ENCODE assay signal across 15 cellular contexts in the genomic region with DNA sequence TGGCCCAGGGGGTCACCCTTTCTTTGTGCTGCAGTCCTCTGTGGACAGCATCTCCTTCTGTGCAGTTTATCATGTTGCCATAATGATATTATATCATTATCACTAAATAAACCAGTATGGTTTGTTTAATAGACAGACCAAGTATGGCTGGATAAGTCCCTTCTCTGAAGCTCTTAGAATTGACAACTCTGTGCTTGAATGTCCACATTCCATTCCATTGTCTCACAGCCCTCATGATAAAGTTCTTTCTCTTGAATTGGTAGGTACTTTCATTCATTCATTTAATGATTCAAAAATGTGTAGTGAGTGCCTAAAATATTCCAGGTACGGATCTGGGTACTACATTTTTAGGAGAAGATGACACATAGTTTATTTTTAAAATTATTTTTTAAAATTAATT. TPM values are rescaled to one million over a fixed set of nuclear protein-coding genes. Genes with fewer than 3 reads are reported as not detected.
DNase-seq lines count a peak whose midpoint lies in the region; ATAC-seq and TF ChIP-seq lines count a peak whose summit lies in the region.
"Had no signal": no experiment of that assay in that cellular context is flagged by ENCODE, and none has a peak within 500 bp of the region (broad histone marks: within the 10 kb centered on the region; RNA-seq: fewer than 3 reads in every experiment).

No MANE protein-coding gene starts in this region.

- H4K8ac ChIP-seq in trophoblast cell (ENCODE audit: low read depth, low read length), result no peak overlapping the region

- H2BK12ac ChIP-seq in trophoblast cell (ENCODE audit: low read length), result no peak overlapping the region

- H3K14ac ChIP-seq in trophoblast cell (ENCODE audit: low read length), result no peak overlapping the region

- ATAC-seq in PC-3 (peak; percentile 49; the same call in 1 of the 2 replicates), HG03457 (IDR thresholded peaks at IDR 0.05; ENCODE audit: unreplicated experiment) (no peak), HG03342 (IDR thresholded peaks at IDR 0.05; ENCODE audit: unreplicated experiment) (no peak)
- ATAC-seq: GM23338 had no signal

- peaks cover 71% of the 10 kb centered on the region for H3K36me3 Mint-ChIP-seq in Calu3 (ENCODE audit: insufficient read depth, unreplicated experiment)

- H3K27me3 ChIP-seq in PC-3 (ENCODE audit: low read length) (no peaks in the 10 kb centered on the region), trophoblast cell (ENCODE audit: insufficient read depth, low read length) (no peaks in the 10 kb centered on the region)
- H3K27me3 ChIP-seq: BLaER1 had no signal

- no peak overlapping the region for H3K27ac ChIP-seq in PC-3 (ENCODE audit: low read length)
- no peak overlapping the region for H3K27ac ChIP-seq in trophoblast cell (ENCODE audit: low read depth, low read length)
- H3K27ac ChIP-seq: BLaER1 had no signal

- H3K79me2 ChIP-seq in PC-3 (ENCODE audit: low read length), result no peaks in the 10 kb centered on the region
- no peaks in the 10 kb centered on the region for H3K79me2 ChIP-seq in trophoblast cell (ENCODE audit: control insufficient read depth, insufficient read depth, low read length, poor library complexity)

- no peak overlapping the region for H4K12ac ChIP-seq in trophoblast cell (ENCODE audit: low read depth, low read length)

- H3K79me1 ChIP-seq in trophoblast cell (ENCODE audit: low read length), result no peaks in the 10 kb centered on the region

- H3F3A ChIP-seq in PC-3 (ENCODE audit: low read length, unreplicated experiment), result peaks cover 6% of the 10 kb centered on the region

- H3K36me3 ChIP-seq in PC-3 (ENCODE audit: low read depth, low read length), result peaks cover 64% of the 10 kb centered on the region
- peaks cover 63 to 73% of the 10 kb centered on the region in 2 experiments for H3K36me3 ChIP-seq in trophoblast cell (ENCODE audit: control insufficient read depth in 1 of 2, insufficient read depth in 2 of 2, low read length in 2 of 2)

- H3K4me1 Mint-ChIP-seq in Calu3 (ENCODE audit: low read depth, unreplicated experiment), result peaks cover 9% of the 10 kb centered on the region

- H3K9me3 ChIP-seq in PC-3 (ENCODE audit: low read length) (no peaks in the 10 kb centered on the region), trophoblast cell (ENCODE audit: insufficient read depth, low read depth, low read length) (peaks cover 2% of the 10 kb centered on the region)

- H3K9me3 Mint-ChIP-seq in Calu3 (ENCODE audit: low read depth, unreplicated experiment), result no peaks in the 10 kb centered on the region
- H3K9me3 Mint-ChIP-seq: CD8-positive, alpha-beta memory T cell; GM23338 had no signal

- DNase-seq in Calu3 (no peak), PC-3 (peak; percentile 83), epithelial cell of esophagus (ENCODE audit: low read depth) (peak; percentile 85), trophoblast cell (peak; percentile 73 to 88), DMS79 (lab: John Stamatoyannopoulos, UW) (no peak), HK-2 (ENCODE audit: unreplicated experiment) (no peak)
- DNase-seq: CD8-positive, alpha-beta memory T cell; Karpas-422; MM.1S; NCI-H187 treated with DMSO at 0.1 percent for 48 hours; NCI-H510A treated with DMSO at 0.1 percent for 48 hours had no signal

- no peaks in the 10 kb centered on the region for H3K27me3 Mint-ChIP-seq in Calu3 (ENCODE audit: unreplicated experiment)

- H2AFZ ChIP-seq in PC-3 (ENCODE audit: low read length), result no peak overlapping the region
- no peak overlapping the region for H2AFZ ChIP-seq in trophoblast cell (ENCODE audit: insufficient read depth, low read length, poor library complexity)
- H2AFZ ChIP-seq: GM23338 had no signal

- H2AK5ac ChIP-seq in trophoblast cell (ENCODE audit: low read length), result no peak overlapping the region

- no CpG with 5 or more reads among the region's 1 CpG for WGBS in trophoblast cell (ENCODE audit: extremely low coverage, insufficient coverage, insufficient read length)

- H3K9ac ChIP-seq in PC-3 (ENCODE audit: low read length), result no peak overlapping the region
- H3K9ac ChIP-seq in trophoblast cell (ENCODE audit: low read length), result no peak overlapping the region
- H3K9ac ChIP-seq: BLaER1 had no signal

- H3K4me2 ChIP-seq in PC-3 (ENCODE audit: low read length) (peak overlapping the region; percentile 34; the same call in 1 of the 2 replicates), trophoblast cell (ENCODE audit: low read length) (no peak overlapping the region)
- H3K4me2 ChIP-seq: BLaER1, GM23338 had no signal

- H4K20me1 ChIP-seq in PC-3 (ENCODE audit: low read length), result no peaks in the 10 kb centered on the region
- H4K20me1 ChIP-seq: BLaER1 had no signal

- H3K23ac ChIP-seq in trophoblast cell (ENCODE audit: low read length), result no peak overlapping the region

- intact Hi-C loops in Calu3 (cut with micrococcal nuclease; ENCODE audit: unreplicated experiment), result no loop called here
- intact Hi-C loops in PC-3 (cut with micrococcal nuclease), result no loop called here

- H3K4me3 ChIP-seq in PC-3 (ENCODE audit: low read length) (no peak overlapping the region), epithelial cell of esophagus (ENCODE audit: low read length) (no peak overlapping the region), trophoblast cell (ENCODE audit: low read depth, low read length) (no peak overlapping the region)
- H3K4me3 ChIP-seq: BLaER1, GM23338 had no signal

- no peak overlapping the region for H3K18ac ChIP-seq in trophoblast cell (ENCODE audit: low read length)

- no peaks in the 10 kb centered on the region for H3K9me2 ChIP-seq in PC-3 (replicated peaks; ENCODE audit: low read length)

- H3K4me3 Mint-ChIP-seq in Calu3 (ENCODE audit: low read depth, unreplicated experiment), result no peak overlapping the region
- H3K4me3 Mint-ChIP-seq: CD8-positive, alpha-beta memory T cell; GM23338 had no signal

- CTCF ChIA-PET in Calu3 (lab: Charles Lee) (no interaction called here), PC-3 (lab: Charles Lee) (no interaction called here)

- no peak overlapping the region for H4K91ac ChIP-seq in trophoblast cell (ENCODE audit: low read depth, low read length)

- POLR2A ChIA-PET in PC-3 (lab: Charles Lee; ENCODE audit: unreplicated experiment), result no interaction called here

- H3K4ac ChIP-seq in trophoblast cell (ENCODE audit: low read depth, low read length), result no peak overlapping the region

- TF ChIP-seq CTCF in Calu3 (IDR thresholded peaks at IDR 0.05; ENCODE audit: unreplicated experiment), result no peak
- no peak for TF ChIP-seq CTCF in PC-3 (conservative IDR thresholded peaks at IDR 0.05; ENCODE audit: low read depth, low read length)
- no peak for TF ChIP-seq CTCF in epithelial cell of esophagus (IDR thresholded peaks at IDR 0.05; ENCODE audit: insufficient read depth, low read depth, low read length, missing control alignments)

- no peak overlapping the region for H2BK5ac ChIP-seq in trophoblast cell (ENCODE audit: low read depth, low read length, poor library complexity)

- peak overlapping the region; percentile 74 for H3K27ac Mint-ChIP-seq in Calu3 (ENCODE audit: unreplicated experiment)
- H3K27ac Mint-ChIP-seq: GM23338 had no signal

- no peak overlapping the region for H2BK120ac ChIP-seq in trophoblast cell (ENCODE audit: insufficient read depth, low read length, poor library complexity)

- H3K4me1 ChIP-seq in PC-3 (ENCODE audit: insufficient read depth, low read length) (peaks cover 8% of the 10 kb centered on the region), trophoblast cell (ENCODE audit: control insufficient read depth in 1 of 2, insufficient read depth in 2 of 2, low read length in 2 of 2) (peaks cover 4% of the 10 kb centered on the region in 2 experiments)

- BruUV-seq in Calu3 (replicated peaks; lab: Mats Ljungman, UMichigan) (no TSS peak), PC-3 (replicated peaks; lab: Mats Ljungman, UMichigan) (no TSS peak)

RNA-seq across cellular contexts. Expression of a gene that starts 7.8 kb away (rescaled TPM):
- total RNA-seq in Calu3 (2022), result 46.0 and 56.5 TPM in 2 replicates
- 148 and 189 TPM in 2 replicates for total RNA-seq in PC-3 (2014; rRNA removed)
- 23.3 and 25.4 TPM in 2 replicates for polyA plus RNA-seq in trophoblast cell (2013)

RNA-seq across cellular contexts. Expression of a gene that starts 26.7 kb away (rescaled TPM):
- total RNA-seq in Calu3 (2022) (7.6 and 8.2 TPM in 2 replicates), PC-3 (2014; rRNA removed) (19.6 and 21.0 TPM in 2 replicates)
- 1.8 and 2.0 TPM in 2 replicates for polyA plus RNA-seq in trophoblast cell (2013)

RNA-seq across cellular contexts. Expression of a gene that starts 48.8 kb away (rescaled TPM):
- 165 TPM in 2 replicates for total RNA-seq in Calu3 (2022)
- 467 and 585 TPM in 2 replicates for total RNA-seq in PC-3 (2014; rRNA removed)
- polyA plus RNA-seq in trophoblast cell (2013), result 161 and 166 TPM in 2 replicates

RNA-seq across cellular contexts. Expression of a gene that starts 49.4 kb away (rescaled TPM):
- total RNA-seq in Calu3 (2022), result 197 and 211 TPM in 2 replicates
- total RNA-seq in PC-3 (2014; rRNA removed), result 812 and 815 TPM in 2 replicates
- 311 and 320 TPM in 2 replicates for polyA plus RNA-seq in trophoblast cell (2013)

Comparison
In these comparisons a context has a peak if more than half of its experiments do, and no peak if none do; other contexts are left out.
1. DNase-seq: peak in PC-3 (single experiment), epithelial cell of esophagus (single experiment) and trophoblast cell (2 of 2); none in Calu3 (single experiment), DMS79 (single experiment) and HK-2 (single experiment).